Comparison of ENCODE assay signal across 8 cellular contexts in the genomic region with DNA sequence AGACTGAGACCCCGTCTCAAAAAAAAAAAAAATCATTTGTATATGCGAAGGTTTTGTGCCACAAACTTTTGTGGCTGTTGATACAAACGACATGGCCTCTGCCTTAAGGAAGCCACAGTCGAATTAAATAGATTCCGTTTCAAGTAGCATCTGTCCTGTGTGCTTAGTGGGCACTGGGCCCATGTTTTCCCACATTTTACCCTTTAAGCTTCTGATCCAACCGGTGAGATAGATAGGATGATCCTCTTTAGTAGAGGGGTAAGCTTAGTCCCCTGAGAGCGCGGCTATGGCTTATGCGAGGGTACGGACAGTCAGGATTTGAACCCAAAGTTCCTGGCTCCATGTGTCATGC. TPM values are rescaled to one million over a fixed set of nuclear protein-coding genes. Genes with fewer than 3 reads are reported as not detected.
A peak's percentile ranks its signal among the peaks of the same experiment; 100 is the strongest.
DNase-seq lines count a peak whose midpoint lies in the region; ATAC-seq and TF ChIP-seq lines count a peak whose summit lies in the region.

No MANE protein-coding gene starts in this region.

- H3K9me3 ChIP-seq in OCI-LY7 (ENCODE audit: low read length) = no peaks in the 10 kb centered on the region

- intact Hi-C loops in OCI-LY7 (cut with micrococcal nuclease; ENCODE audit: unreplicated experiment) = no loop called here

- TSS peak; percentile 95 for BruUV-seq in OCI-LY7 (replicated peaks; lab: Mats Ljungman, UMichigan)

- H3K9ac ChIP-seq in rectal smooth muscle tissue (ENCODE audit: low read length) = peak overlapping the region; percentile 82

- ATAC-seq in GM19452 (IDR thresholded peaks at IDR 0.05; ENCODE audit: unreplicated experiment) = no peak

- peak; percentile 4 for DNase-seq in ELR (ENCODE audit: low read depth)
- DNase-seq in OCI-LY7 (ENCODE audit: low spot score) = no peak
- no peak for DNase-seq in epithelial cell of proximal tubule (ENCODE audit: low read depth)
- no peak for DNase-seq in NCI-H1417 (lab: John Stamatoyannopoulos, UW)
- DNase-seq in Ammon's horn (ENCODE audit: low spot score) = no peak
- no peak for DNase-seq in OCI-M2 (lab: John Stamatoyannopoulos, UW; ENCODE audit: unreplicated experiment)

- peak overlapping the region; percentile 73 for H2AFZ ChIP-seq in OCI-LY7 (ENCODE audit: low read length)

- peak overlapping the region; percentile 95 for H3K4me2 ChIP-seq in OCI-LY7 (ENCODE audit: low read length)

- no peaks in the 10 kb centered on the region for H3K9me2 ChIP-seq in OCI-LY7 (ENCODE audit: insufficient read depth, low read length)

- POLR2A ChIA-PET in OCI-LY7 (lab: Charles Lee) = interaction anchor here (0.6 to 3.4 kb wide), 12 partner anchors 11 to 145 kb away, joined by 3 to 56 read pairs (median 4); a partner anchor contains a TSS

- no peaks in the 10 kb centered on the region for H4K20me1 ChIP-seq in OCI-LY7 (ENCODE audit: insufficient read depth, low read length)

- H3K4me3 ChIP-seq in OCI-LY7 (ENCODE audit: low read depth, low read length, poor library complexity, severe bottlenecking) (peak overlapping the region; percentile 75), epithelial cell of proximal tubule (ENCODE audit: low read depth, low read length) (peak overlapping the region; percentile 64), rectal smooth muscle tissue (ENCODE audit: low read length) (peak overlapping the region; percentile 73)

- no peaks in the 10 kb centered on the region for H3K79me2 ChIP-seq in OCI-LY7 (ENCODE audit: insufficient read depth, low read depth, low read length)

- TF ChIP-seq CTCF in OCI-LY7 (conservative IDR thresholded peaks at IDR 0.05; ENCODE audit: low read length) = no peak
- no peak for TF ChIP-seq CTCF in epithelial cell of proximal tubule (conservative IDR thresholded peaks at IDR 0.05; ENCODE audit: low read depth, low read length)

- H3K36me3 ChIP-seq in OCI-LY7 (ENCODE audit: insufficient read depth, low read length) (peaks cover 6% of the 10 kb centered on the region), rectal smooth muscle tissue (ENCODE audit: control insufficient read depth, insufficient read depth, low read length) (no peaks in the 10 kb centered on the region)

- H3K4me1 ChIP-seq in OCI-LY7 (ENCODE audit: insufficient read depth, low read length, poor library complexity, severe bottlenecking) (peaks cover 19% of the 10 kb centered on the region), rectal smooth muscle tissue (ENCODE audit: control insufficient read depth, insufficient read depth, low read length) (peaks cover 6% of the 10 kb centered on the region)

- no peaks in the 10 kb centered on the region for H3K27me3 ChIP-seq in rectal smooth muscle tissue (ENCODE audit: control insufficient read depth, insufficient read depth, low read length)

- CTCF ChIA-PET in OCI-LY7 (lab: Charles Lee; ENCODE audit: unreplicated experiment) = no interaction called here

- H3K27ac ChIP-seq in OCI-LY7 (ENCODE audit: low read depth, low read length, poor library complexity, severe bottlenecking) (peak overlapping the region; percentile 56), rectal smooth muscle tissue (ENCODE audit: low read depth, low read length) (peak overlapping the region; percentile 80)

RNA-seq across cellular contexts. Expression of a gene that starts 0.8 kb away (rescaled TPM):
- total RNA-seq in OCI-LY7 (2014; rRNA removed; shearing (Covaris generic)) = 75.7 and 94.1 TPM in 2 replicates
- total RNA-seq in OCI-LY7 (2022) (82.9 and 88.6 TPM in 2 replicates), epithelial cell of proximal tubule (92.1 and 139 TPM in 2 replicates)

RNA-seq across cellular contexts. Expression of a gene that starts 12.6 kb away (rescaled TPM):
- total RNA-seq in OCI-LY7 (2014; rRNA removed; shearing (Covaris generic)) = 31.7 and 33.3 TPM in 2 replicates
- total RNA-seq in OCI-LY7 (2022) (45.0 and 46.8 TPM in 2 replicates), epithelial cell of proximal tubule (31.6 and 31.9 TPM in 2 replicates)

RNA-seq across cellular contexts. Expression of a gene that starts 34.3 kb away (rescaled TPM):
- total RNA-seq in OCI-LY7 (2014; rRNA removed; shearing (Covaris generic)) = 54.4 and 60.4 TPM in 2 replicates
- 43.2 and 52.3 TPM in 2 replicates for total RNA-seq in OCI-LY7 (2022)
- 9.5 and 14.0 TPM in 2 replicates for total RNA-seq in epithelial cell of proximal tubule

RNA-seq across cellular contexts. Expression of a gene that starts 34.9 kb away (rescaled TPM):
- 88.0 and 94.7 TPM in 2 replicates for total RNA-seq in OCI-LY7 (2014; rRNA removed; shearing (Covaris generic))
- total RNA-seq in OCI-LY7 (2022) = 129 and 140 TPM in 2 replicates
- total RNA-seq in epithelial cell of proximal tubule = 86.9 and 108 TPM in 2 replicates

RNA-seq across cellular contexts. Expression of a gene that starts 35.1 kb away (rescaled TPM):
- 14.4 and 15.9 TPM in 2 replicates for total RNA-seq in OCI-LY7 (2014; rRNA removed; shearing (Covaris generic))
- total RNA-seq in OCI-LY7 (2022) = 48.0 and 49.5 TPM in 2 replicates
- 6.6 and 17.4 TPM in 2 replicates for total RNA-seq in epithelial cell of proximal tubule
